In genomic region chr22:47548953-47549740, GRCh38 we compare ENCODE assay signal across 30 cellular contexts.
"Had no signal": no experiment of that assay in that cellular context is flagged by ENCODE, and none has a peak within 500 bp of the region (broad histone marks: within the 10 kb centered on the region; RNA-seq: fewer than 3 reads in every experiment).

No MANE protein-coding gene starts in this region.

- ATAC-seq: activated CD4-positive, CD25-positive, alpha-beta regulatory T cell treated with anti-CD3 and anti-CD28 coated beads, Interleukin-2, amount 50 U/mL, for 24 hours; gastrocnemius medialis; left colon; naive thymus-derived CD8-positive, alpha-beta T cell; right lobe of liver; stimulated activated naive CD8-positive, alpha-beta T cell treated with anti-CD3 and anti-CD28 coated beads, Interleukin-15, Interleukin-2, amounts not matched to agents 100 U/mL and 50 U/mL, for 24 hours; T-helper 17 cell had no signal

- H3K79me2 ChIP-seq: hepatocyte had no signal

- H3K27me3 ChIP-seq: gastrocnemius medialis, hepatocyte, neural progenitor cell, right lobe of liver, testis, transverse colon had no signal

- FAIRE-seq: astrocyte, endometrium, keratinocyte, urothelium cell line had no signal

- H3K36me3 Mint-ChIP-seq: activated naive CD4-positive, alpha-beta T cell treated with anti-CD3 and anti-CD28 coated beads, Interleukin-2, amount 10 ng/mL, durations not matched to agents 7 days and 5 days; naive thymus-derived CD8-positive, alpha-beta T cell; neural progenitor cell had no signal

- H3K4me1 ChIP-seq: gastrocnemius medialis, neural progenitor cell, right lobe of liver, testis, transverse colon had no signal

- H3K9me3 Mint-ChIP-seq: naive thymus-derived CD8-positive, alpha-beta T cell had no signal

- H3K36me3 ChIP-seq: gastrocnemius medialis, neural progenitor cell, right lobe of liver, transverse colon, WERI-Rb-1 had no signal

- H3K4me3 ChIP-seq: gastrocnemius medialis, hepatocyte, neural progenitor cell, right lobe of liver, testis, transverse colon had no signal

- H3K27me3 Mint-ChIP-seq: activated naive CD4-positive, alpha-beta T cell treated with anti-CD3 and anti-CD28 coated beads, Interleukin-2, amount 10 ng/mL, durations not matched to agents 7 days and 5 days had no signal

- H3K4me3 Mint-ChIP-seq: activated naive CD4-positive, alpha-beta T cell treated with anti-CD3 and anti-CD28 coated beads, Interleukin-2, amount 10 ng/mL, durations not matched to agents 7 days and 5 days; naive thymus-derived CD8-positive, alpha-beta T cell; neural progenitor cell; T-helper 17 cell had no signal

- H3K9ac ChIP-seq: neural progenitor cell had no signal

- H2AFZ ChIP-seq: hepatocyte, neural progenitor cell had no signal

- H3K4me2 ChIP-seq: hepatocyte, neural progenitor cell had no signal

- H3K4me1 Mint-ChIP-seq: activated naive CD4-positive, alpha-beta T cell treated with anti-CD3 and anti-CD28 coated beads, Interleukin-2, amount 10 ng/mL, durations not matched to agents 7 days and 5 days; naive thymus-derived CD8-positive, alpha-beta T cell had no signal

- H3K9me3 ChIP-seq: gastrocnemius medialis, right lobe of liver, testis, transverse colon had no signal

- H3K27ac Mint-ChIP-seq: activated naive CD4-positive, alpha-beta T cell treated with anti-CD3 and anti-CD28 coated beads, Interleukin-2, amount 10 ng/mL, durations not matched to agents 7 days and 5 days; naive thymus-derived CD8-positive, alpha-beta T cell; neural progenitor cell; T-helper 17 cell had no signal

- H3K27ac ChIP-seq: epithelial cell of prostate, gastrocnemius medialis, hepatocyte, neural progenitor cell, right lobe of liver, testis, transverse colon, WERI-Rb-1 had no signal

- DNase-seq: activated CD4-positive, alpha-beta T cell treated with anti-CD3 and anti-CD28 coated beads for 48 hours; activated CD4-positive, alpha-beta T cell treated with anti-CD3 and anti-CD28 coated beads, Interleukin-2, amount 50 U/mL, for 48 hours; activated gamma-delta T cell; activated naive CD4-positive, alpha-beta T cell treated with anti-CD3 and anti-CD28 coated beads, Interleukin-2, amount 10 ng/mL, durations not matched to agents 7 days and 5 days; amniotic stem cell; central memory CD4-positive, alpha-beta T cell; dermis blood vessel endothelial cell; effector CD8-positive, alpha-beta T cell; gastrocnemius medialis; glutamatergic neuron; left colon; midbrain; naive thymus-derived CD8-positive, alpha-beta T cell; occipital lobe; stimulated activated CD4-positive, alpha-beta T cell treated with anti-CD3 and anti-CD28 coated beads, Interleukin-2, amount 100 ng/mL, for 48 hours; stimulated activated naive CD8-positive, alpha-beta T cell treated with anti-CD3 and anti-CD28 coated beads, Interleukin-15, Interleukin-2, amounts not matched to agents 100 U/mL and 50 U/mL, for 24 hours; T-helper 17 cell; T1000; testis; transverse colon; WERI-Rb-1 had no signal
